In genomic region chr2:25368650-25369049, GRCh38 we compare ENCODE assay signal across 19 cellular contexts. TPM values are rescaled to one million over a fixed set of nuclear protein-coding genes. Genes with fewer than 3 reads are reported as not detected.
A peak's percentile ranks its signal among the peaks of the same experiment; 100 is the strongest.
DNase-seq lines count a peak whose midpoint lies in the region; FAIRE-seq lines count a peak whose summit lies in the region.
"Had no signal": no experiment of that assay in that cellular context is flagged by ENCODE, and none has a peak within 500 bp of the region (broad histone marks: within the 10 kb centered on the region; RNA-seq: fewer than 3 reads in every experiment).

No MANE protein-coding gene starts in this region.

- no peak overlapping the region for H3K4ac ChIP-seq in mesenchymal stem cell (ENCODE audit: low read depth in 1 of 2, low read length in 2 of 2)

- H4K91ac ChIP-seq in mesenchymal stem cell (ENCODE audit: low read length) = no peak overlapping the region

- no peak overlapping the region for H3K4me3 Mint-ChIP-seq in T-helper 2 cell treated with Interferon-gamma antibody and Interleukin-4, amounts not matched to agents 5 μg/mL and 100 μg/mL, for 36 hours
- H3K4me3 Mint-ChIP-seq: activated naive CD8-positive, alpha-beta T cell treated with anti-CD3 and anti-CD28 coated beads, Interleukin-2, amount 10 ng/mL, durations not matched to agents 7 days and 5 days; effector memory CD8-positive, alpha-beta T cell had no signal

- DNase-seq in GM23248 (peak; percentile 49), mesenchymal stem cell (no peak), stromal cell of bone marrow (ENCODE audit: low read depth) (peak; percentile 13), NOMO-1 treated with DMSO at 0.1 percent for 48 hours (lab: John Stamatoyannopoulos, UW; ENCODE audit: unreplicated experiment) (no peak), small intestine (no peak), OCI-M1 (lab: John Stamatoyannopoulos, UW) (no peak)
- no peak for DNase-seq in T-helper 2 cell treated with Interferon-gamma antibody and Interleukin-4, amounts not matched to agents 5 μg/mL and 100 μg/mL, for 36 hours (ENCODE audit: low spot score)
- DNase-seq: activated naive CD8-positive, alpha-beta T cell treated with anti-CD3 and anti-CD28 coated beads, Interleukin-2, amount 10 ng/mL, durations not matched to agents 7 days and 5 days; effector memory CD8-positive, alpha-beta T cell; GDM1; KG1; left lung; NCI-H1694; NCI-H526 treated with DMSO at 0.1 percent for 48 hours; stimulated activated CD4-positive, alpha-beta T cell treated with anti-CD3 and anti-CD28 coated beads, Interleukin-1b, Interleukin-23, amount 100 ng/mL, for 48 hours had no signal

- WGBS in GM23248 (ENCODE audit: low coverage in 1 of 2, low lambda C conversion rate in 2 of 2, missing lambda C conversion rate in 2 of 2), 2 experiments = 14 to 19% methylated on average over 4 of the region's 4 CpGs
- WGBS in mesenchymal stem cell = 75% methylated on average over 4 of the region's 4 CpGs
- 77 to 90% (median 81%) methylated on average over 4 of the region's 4 CpGs for WGBS in small intestine, 3 donors

- H3K4me1 ChIP-seq in GM23248 (ENCODE audit: insufficient read depth) (no peaks in the 10 kb centered on the region), mesenchymal stem cell (ENCODE audit: control insufficient read depth, insufficient read depth, low read depth, low read length) (peaks cover 2% of the 10 kb centered on the region), small intestine (ENCODE audit: control insufficient read depth in 2 of 2, insufficient read depth in 1 of 2, low read depth in 1 of 2, low read length in 1 of 2) (no peaks in the 10 kb centered on the region)
- H3K4me1 ChIP-seq: left lung had no signal

- H3K23ac ChIP-seq in mesenchymal stem cell (ENCODE audit: low read length in 2 of 2) = no peak overlapping the region

- H3K9me3 Mint-ChIP-seq in T-helper 2 cell treated with Interferon-gamma antibody and Interleukin-4, amounts not matched to agents 5 μg/mL and 100 μg/mL, for 36 hours = no peaks in the 10 kb centered on the region
- H3K9me3 Mint-ChIP-seq: activated naive CD8-positive, alpha-beta T cell treated with anti-CD3 and anti-CD28 coated beads, Interleukin-2, amount 10 ng/mL, durations not matched to agents 7 days and 5 days; effector memory CD8-positive, alpha-beta T cell had no signal

- H4K8ac ChIP-seq in mesenchymal stem cell (ENCODE audit: low read length) = no peak overlapping the region

- H3K36me3 Mint-ChIP-seq in T-helper 2 cell treated with Interferon-gamma antibody and Interleukin-4, amounts not matched to agents 5 μg/mL and 100 μg/mL, for 36 hours (ENCODE audit: low read depth) = no peaks in the 10 kb centered on the region

- no peaks in the 10 kb centered on the region for H3K27me3 Mint-ChIP-seq in T-helper 2 cell treated with Interferon-gamma antibody and Interleukin-4, amounts not matched to agents 5 μg/mL and 100 μg/mL, for 36 hours (ENCODE audit: low read depth)
- H3K27me3 Mint-ChIP-seq: activated naive CD8-positive, alpha-beta T cell treated with anti-CD3 and anti-CD28 coated beads, Interleukin-2, amount 10 ng/mL, durations not matched to agents 7 days and 5 days; effector memory CD8-positive, alpha-beta T cell had no signal

- H3K27me3 ChIP-seq in GM23248 (replicated peaks; ENCODE audit: insufficient read depth) = no peaks in the 10 kb centered on the region
- H3K27me3 ChIP-seq in mesenchymal stem cell (ENCODE audit: control insufficient read depth in 1 of 2, insufficient read depth in 1 of 2, low read length in 2 of 2) = peaks cover 0 to 3% of the 10 kb centered on the region in 2 experiments
- H3K27me3 ChIP-seq in small intestine (ENCODE audit: control insufficient read depth in 2 of 2, insufficient read depth in 2 of 2, low read length in 2 of 2) = no peaks in the 10 kb centered on the region
- H3K27me3 ChIP-seq: left lung had no signal

- peaks cover 2% of the 10 kb centered on the region for H3K4me1 Mint-ChIP-seq in T-helper 2 cell treated with Interferon-gamma antibody and Interleukin-4, amounts not matched to agents 5 μg/mL and 100 μg/mL, for 36 hours (ENCODE audit: low read depth)

- FAIRE-seq in endometrium (lab: Jason Lieb, UNC) (peak; percentile 92), small intestine (lab: Jason Lieb, UNC) (no peak)
- FAIRE-seq: colon, TTC549 had no signal

- H2AK5ac ChIP-seq in mesenchymal stem cell (ENCODE audit: low read length, severe bottlenecking) = no peak overlapping the region

- H3K79me2 ChIP-seq in GM23248 (ENCODE audit: insufficient read depth) = no peaks in the 10 kb centered on the region

- H3F3A ChIP-seq in GM23248 (ENCODE audit: insufficient read depth) = no peaks in the 10 kb centered on the region

- no peak overlapping the region for H3K18ac ChIP-seq in mesenchymal stem cell (ENCODE audit: low read depth in 1 of 2, low read length in 2 of 2)

- H4K20me1 ChIP-seq in GM23248 (ENCODE audit: insufficient read depth) = no peaks in the 10 kb centered on the region

- H3K27ac ChIP-seq in GM23248 = no peak overlapping the region
- H3K27ac ChIP-seq in mesenchymal stem cell (ENCODE audit: low read length, poor library complexity, severe bottlenecking) = no peak overlapping the region
- H3K27ac ChIP-seq in small intestine (ENCODE audit: low read depth in 1 of 2, low read length in 1 of 2) = no peak overlapping the region
- H3K27ac ChIP-seq: left lung, thoracic aorta had no signal

- H2BK120ac ChIP-seq in mesenchymal stem cell (ENCODE audit: low read depth, low read length) = no peak overlapping the region

- no peak overlapping the region for H3K14ac ChIP-seq in mesenchymal stem cell (ENCODE audit: low read length in 2 of 2)

- H3K9me3 ChIP-seq in GM23248 (ENCODE audit: low read depth) = no peaks in the 10 kb centered on the region
- no peaks in the 10 kb centered on the region for H3K9me3 ChIP-seq in mesenchymal stem cell (ENCODE audit: control insufficient read depth, low read length)
- no peaks in the 10 kb centered on the region for H3K9me3 ChIP-seq in small intestine (ENCODE audit: control insufficient read depth, low read depth)
- H3K9me3 ChIP-seq: left lung, thoracic aorta had no signal

- no peaks in the 10 kb centered on the region for H3K79me1 ChIP-seq in mesenchymal stem cell (replicated peaks; ENCODE audit: low read length, poor library complexity, severe bottlenecking)

- H3K9me2 ChIP-seq in GM23248 (ENCODE audit: insufficient read depth) = no peaks in the 10 kb centered on the region

- in situ Hi-C loops in GM23248 (cut with MboI) = no loop called here

- H2BK5ac ChIP-seq in mesenchymal stem cell (ENCODE audit: low read depth, low read length, poor library complexity, severe bottlenecking) = no peak overlapping the region

- no peak overlapping the region for H3K4me3 ChIP-seq in GM23248
- H3K4me3 ChIP-seq in mesenchymal stem cell (ENCODE audit: insufficient read depth in 1 of 2, low read depth in 1 of 2, low read length in 2 of 2) = no peak overlapping the region
- no peak overlapping the region for H3K4me3 ChIP-seq in small intestine (ENCODE audit: low read depth in 1 of 2, low read length in 2 of 2)
- H3K4me3 ChIP-seq: left lung, thoracic aorta had no signal

- H3K4me2 ChIP-seq in GM23248 (ENCODE audit: unreplicated experiment) = no peak overlapping the region
- no peak overlapping the region for H3K4me2 ChIP-seq in mesenchymal stem cell (ENCODE audit: low read length, poor library complexity, severe bottlenecking)

- H2BK12ac ChIP-seq in mesenchymal stem cell (ENCODE audit: low read length in 2 of 2) = no peak overlapping the region

- H3K9ac ChIP-seq in GM23248 (no peak overlapping the region), mesenchymal stem cell (ENCODE audit: low read length) (peak overlapping the region; percentile 43)

- no peak overlapping the region for H3K27ac Mint-ChIP-seq in T-helper 2 cell treated with Interferon-gamma antibody and Interleukin-4, amounts not matched to agents 5 μg/mL and 100 μg/mL, for 36 hours
- H3K27ac Mint-ChIP-seq: activated naive CD8-positive, alpha-beta T cell treated with anti-CD3 and anti-CD28 coated beads, Interleukin-2, amount 10 ng/mL, durations not matched to agents 7 days and 5 days; effector memory CD8-positive, alpha-beta T cell had no signal

- H3K36me3 ChIP-seq in GM23248 (ENCODE audit: low read depth) (no peaks in the 10 kb centered on the region), mesenchymal stem cell (ENCODE audit: control insufficient read depth in 1 of 2, insufficient read depth in 2 of 2, low read depth in 1 of 2, low read length in 2 of 2) (no peaks in the 10 kb centered on the region), small intestine (ENCODE audit: control insufficient read depth in 2 of 2, insufficient read depth in 2 of 2, low read length in 2 of 2) (no peaks in the 10 kb centered on the region)
- H3K36me3 ChIP-seq: left lung, thoracic aorta had no signal

- H2AFZ ChIP-seq in GM23248 = no peak overlapping the region
- no peak overlapping the region for H2AFZ ChIP-seq in mesenchymal stem cell (ENCODE audit: low read depth, low read length)

- no peak overlapping the region for H2BK15ac ChIP-seq in mesenchymal stem cell (ENCODE audit: low read depth, poor library complexity, severe bottlenecking)

RNA-seq across cellular contexts. Expression of gene DNMT3A, which starts 26.9 kb away (rescaled TPM):
- total RNA-seq in GM23248 (2014; rRNA removed; shearing (Covaris generic)) = 7.1 and 18.4 TPM in 2 replicates
- polyA plus RNA-seq in GM23248 (2016; fragmentation: Nextera tagmentation; extraction: Ambion mirVana) = 2.5 TPM in 2 replicates
- polyA plus RNA-seq in mesenchymal stem cell (2013, experiment 1 of 2) = 10.8 TPM
- 10.1 TPM for polyA plus RNA-seq in mesenchymal stem cell (2013, experiment 2 of 2)
- 10 to 100 TPM in 1 of 3 donors, 1 to 10 TPM in 2; 3.4 to 14.8 (median 4.6) TPM for polyA plus RNA-seq in small intestine

Comparison
In these comparisons a context has a peak if more than half of its experiments do, and no peak if none do; other contexts are left out.
1. DNase-seq: peak in GM23248 (single experiment) and stromal cell of bone marrow (single experiment); none in mesenchymal stem cell (single experiment), T-helper 2 cell treated with Interferon-gamma antibody and Interleukin-4, amounts not matched to agents 5 μg/mL and 100 μg/mL, for 36 hours (single experiment), NOMO-1 treated with DMSO at 0.1 percent for 48 hours (single experiment), small intestine (single experiment) and OCI-M1 (single experiment).